Comparison of ENCODE assay signal across 8 cellular contexts in the genomic region with DNA sequence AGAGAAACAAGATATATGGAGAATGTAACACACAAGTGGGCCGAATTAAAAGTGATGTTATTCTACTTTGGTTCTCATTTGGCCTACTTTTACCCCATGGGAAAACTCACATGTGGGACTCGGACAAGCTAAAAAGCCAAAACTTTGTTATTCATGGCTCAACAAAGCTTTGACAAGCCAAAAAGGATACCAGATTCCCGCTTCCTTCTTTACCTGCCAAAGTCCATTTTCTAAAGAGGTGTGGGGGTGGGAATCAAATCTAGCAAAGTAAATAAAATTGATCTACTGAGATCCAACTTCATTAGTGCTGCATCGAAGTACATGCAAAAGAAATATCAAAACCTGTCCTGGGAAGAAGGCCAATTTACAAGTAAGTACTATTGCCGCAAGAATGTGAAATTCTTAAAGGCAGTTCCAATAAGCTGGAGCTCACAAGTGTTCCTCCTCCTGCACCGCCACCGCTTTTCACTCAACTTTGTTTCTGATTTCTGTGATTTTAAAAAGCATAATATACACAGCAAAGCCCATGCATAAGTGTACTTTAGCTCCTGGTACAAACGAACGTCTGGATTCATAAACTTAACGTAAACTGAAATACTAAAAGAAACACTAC. TPM values are rescaled to one million over a fixed set of nuclear protein-coding genes. Genes with fewer than 3 reads are reported as not detected.
DNase-seq lines count a peak whose midpoint lies in the region; ATAC-seq and TF ChIP-seq lines count a peak whose summit lies in the region.

No MANE protein-coding gene starts in this region.

- H3K4me1 Mint-ChIP-seq in activated T-cell treated with anti-CD3 and anti-CD28 coated beads, Interleukin-2, amount 50 U/mL, for 72 hours (ENCODE audit: low read depth): peaks cover 49% of the 10 kb centered on the region
- peaks cover 33% of the 10 kb centered on the region for H3K4me1 Mint-ChIP-seq in type B pancreatic cell (ENCODE audit: unreplicated experiment)

- intact Hi-C loops in ascending aorta (cut with DNase I): no loop called here

- H3K4me1 ChIP-seq in ascending aorta: peaks cover 0 to 14% of the 10 kb centered on the region in 2 donors

- peaks cover 9 to 11% of the 10 kb centered on the region in 2 donors for H3K36me3 Mint-ChIP-seq in activated T-cell treated with anti-CD3 and anti-CD28 coated beads, Interleukin-2, amount 50 U/mL, for 72 hours (ENCODE audit: insufficient read depth in 2 of 2)
- H3K36me3 Mint-ChIP-seq in type B pancreatic cell: peaks cover 33% of the 10 kb centered on the region

- ATAC-seq in activated T-cell treated with anti-CD3 and anti-CD28 coated beads, Interleukin-2, amount 50 U/mL, for 72 hours (replicated peaks in 1 of 2): no peak
- ATAC-seq in HG02885 (IDR thresholded peaks at IDR 0.05; ENCODE audit: poor library complexity, unreplicated experiment): no peak

- H3K4me3 ChIP-seq in ascending aorta: peak overlapping the region; percentile 72 to 95

- H3K36me3 ChIP-seq in ascending aorta: peaks cover 0 to 3% of the 10 kb centered on the region in 2 donors

- H3K4me3 Mint-ChIP-seq in activated T-cell treated with anti-CD3 and anti-CD28 coated beads, Interleukin-2, amount 50 U/mL, for 72 hours: peak overlapping the region; percentile 93 to 94
- peak overlapping the region; percentile 99 for H3K4me3 Mint-ChIP-seq in type B pancreatic cell

- no peaks in the 10 kb centered on the region for H3K9me3 ChIP-seq in ascending aorta

- H3K9me3 Mint-ChIP-seq in activated T-cell treated with anti-CD3 and anti-CD28 coated beads, Interleukin-2, amount 50 U/mL, for 72 hours: peaks cover 0 to 2% of the 10 kb centered on the region in 2 donors
- H3K9me3 Mint-ChIP-seq in type B pancreatic cell: no peaks in the 10 kb centered on the region

- H3K27ac ChIP-seq in ascending aorta: peak overlapping the region; percentile 95 to 97

- no peak for TF ChIP-seq CTCF in ascending aorta (IDR thresholded peaks at IDR 0.05)
- no peak for TF ChIP-seq CTCF in type B pancreatic cell (conservative IDR thresholded peaks at IDR 0.05)

- DNase-seq in activated T-cell treated with anti-CD3 and anti-CD28 coated beads, Interleukin-2, amount 50 U/mL, for 72 hours: no peak
- no peak for DNase-seq in activated T-cell treated with anti-CD3 and anti-CD28 coated beads, Interleukin-2, amount 50 U/mL, for 48 hours
- DNase-seq in ascending aorta (ENCODE audit: low spot score in 2 of 2) (no peak), left kidney (ENCODE audit: low read depth, low spot score) (peak; percentile 13), type B pancreatic cell (ENCODE audit: extremely low spot score, unreplicated experiment) (no peak), MV-4-11 (lab: John Stamatoyannopoulos, UW) (no peak), SK-N-DZ (ENCODE audit: low spot score) (no peak)

- peak overlapping the region; percentile 47 for H3K27ac Mint-ChIP-seq in activated T-cell treated with anti-CD3 and anti-CD28 coated beads, Interleukin-2, amount 50 U/mL, for 72 hours
- peak overlapping the region; percentile 91 for H3K27ac Mint-ChIP-seq in type B pancreatic cell

- H3K27me3 ChIP-seq in ascending aorta: no peaks in the 10 kb centered on the region

- H3K27me3 Mint-ChIP-seq in activated T-cell treated with anti-CD3 and anti-CD28 coated beads, Interleukin-2, amount 50 U/mL, for 72 hours (ENCODE audit: low read depth): no peaks in the 10 kb centered on the region
- H3K27me3 Mint-ChIP-seq in type B pancreatic cell: no peaks in the 10 kb centered on the region

RNA-seq across cellular contexts. Expression of gene LNX2, which starts 1.1 kb away (rescaled TPM):
- total RNA-seq in activated T-cell treated with anti-CD3 and anti-CD28 coated beads, Interleukin-2, amount 50 U/mL, for 72 hours: 1 to 10 TPM; 6.5 to 7.2 TPM
- total RNA-seq in ascending aorta: 3.7 TPM
- 12.0 and 18.7 TPM in 2 replicates for total RNA-seq in type B pancreatic cell (ENCODE audit: low replicate concordance)
- polyA plus RNA-seq in SK-N-DZ (2014; cell fraction: cytosol; rRNA removed): 5.9 and 6.0 TPM in 2 replicates
- polyA plus RNA-seq in SK-N-DZ (2014; cell fraction: nucleus; rRNA removed): 2.1 and 2.7 TPM in 2 replicates

RNA-seq across cellular contexts. Expression of gene POLR1D, which starts 2.5 kb away (rescaled TPM):
- total RNA-seq in activated T-cell treated with anti-CD3 and anti-CD28 coated beads, Interleukin-2, amount 50 U/mL, for 72 hours: 100 to 1,000 TPM; 156 to 169 TPM
- total RNA-seq in ascending aorta: 91.2 TPM
- total RNA-seq in type B pancreatic cell (ENCODE audit: low replicate concordance): 118 and 155 TPM in 2 replicates
- polyA plus RNA-seq in SK-N-DZ (2014; cell fraction: cytosol; rRNA removed): 214 and 220 TPM in 2 replicates
- polyA plus RNA-seq in SK-N-DZ (2014; cell fraction: nucleus; rRNA removed): 221 TPM in 2 replicates
